In genomic region chr9:103183569-103184191, GRCh38 we compare ENCODE assay signal across 10 cellular contexts.
DNase-seq lines count a peak whose midpoint lies in the region; ATAC-seq, FAIRE-seq and TF ChIP-seq lines count a peak whose summit lies in the region.
"Had no signal": no experiment of that assay in that cellular context is flagged by ENCODE, and none has a peak within 500 bp of the region (broad histone marks: within the 10 kb centered on the region; RNA-seq: fewer than 3 reads in every experiment).

No MANE protein-coding gene starts in this region.

- H3K27me3 ChIP-seq in heart right ventricle (no peaks in the 10 kb centered on the region), small intestine (ENCODE audit: control insufficient read depth in 2 of 2, insufficient read depth in 2 of 2, low read length in 2 of 2) (no peaks in the 10 kb centered on the region)

- DNase-seq in heart right ventricle: no peak
- DNase-seq in Right ventricle myocardium superior: no peak
- peak; percentile 44 for DNase-seq in NCI-H2171 (lab: John Stamatoyannopoulos, UW)
- peak; percentile 1 for DNase-seq in small intestine
- DNase-seq in cerebellar nuclear complex (lab: John Stamatoyannopoulos, UW): no peak
- DNase-seq in activated gamma-delta T cell treated with Interleukin-2 at 50 U/mL for 16 hours: no peak
- DNase-seq: activated CD8-positive, alpha-beta T cell treated with anti-CD3 and anti-CD28 coated beads for 36 hours; stimulated activated naive CD4-positive, alpha-beta T cell treated with Interleukin-2 at 50 U/mL for 16 hours had no signal

- intact Hi-C loops in heart right ventricle (cut with DNase I) (no loop called here), Right ventricle myocardium superior (cut with DNase I) (no loop called here)

- H3K27ac ChIP-seq in heart right ventricle (no peak overlapping the region), small intestine (ENCODE audit: low read depth in 1 of 2, low read length in 1 of 2) (no peak overlapping the region)

- H3K4me3 ChIP-seq in heart right ventricle (no peak overlapping the region), small intestine (ENCODE audit: low read depth in 1 of 2, low read length in 2 of 2) (no peak overlapping the region)

- FAIRE-seq in small intestine (lab: Jason Lieb, UNC): no peak

- TF ChIP-seq CTCF in heart right ventricle (IDR thresholded peaks at IDR 0.05): no peak

- H3K4me1 ChIP-seq in heart right ventricle (peaks cover 0 to 6% (median 0%) of the 10 kb centered on the region in 9 donors), small intestine (ENCODE audit: control insufficient read depth in 2 of 2, insufficient read depth in 1 of 2, low read depth in 1 of 2, low read length in 1 of 2) (no peaks in the 10 kb centered on the region)

- H3K9me3 ChIP-seq in heart right ventricle (no peaks in the 10 kb centered on the region), small intestine (ENCODE audit: control insufficient read depth, low read depth) (no peaks in the 10 kb centered on the region)

- WGBS in heart right ventricle, 2 donors: 53 to 61% methylated on average over 7 of the region's 7 CpGs
- WGBS in small intestine, 3 donors: 59 to 72% (median 72%) methylated on average over 7 of the region's 7 CpGs

- ATAC-seq in heart right ventricle: peak in 5 of 8 donors; percentile 16 to 47 (median 25)
- ATAC-seq in Right ventricle myocardium superior (ENCODE audit: poor library complexity): no peak
- ATAC-seq in SK-N-SH treated with all-trans-retinoic acid at 6 μM for 48 hours: no peak; the same call in 2 of the 3 replicates
- ATAC-seq in HG02938 (IDR thresholded peaks at IDR 0.05; ENCODE audit: unreplicated experiment): no peak
- ATAC-seq: activated CD8-positive, alpha-beta T cell treated with anti-CD3 and anti-CD28 coated beads for 36 hours had no signal

- H3K36me3 ChIP-seq in heart right ventricle: no peaks in the 10 kb centered on the region
- no peaks in the 10 kb centered on the region for H3K36me3 ChIP-seq in small intestine (ENCODE audit: control insufficient read depth in 2 of 2, insufficient read depth in 2 of 2, low read length in 2 of 2)

TF ChIP-seq in SK-N-SH treated with all-trans-retinoic acid at 6 μM for 48 hours, 23 proteins besides CTCF, POLR2A, EP300 and RAD21:
- TF ChIP-seq SNAI2 (CRISPR knock-in tag; IDR thresholded peaks at IDR 0.05) (peak; percentile 83; the same call in 1 of the 2 replicates), ESRRG (CRISPR knock-in tag; IDR thresholded peaks at IDR 0.05) (no peak), BACH2 (CRISPR knock-in tag; IDR thresholded peaks at IDR 0.05; ENCODE audit: borderline replicate concordance) (peak; percentile 67; the same call in 1 of the 2 replicates), ZFP30 (CRISPR knock-in tag; IDR thresholded peaks at IDR 0.05) (no peak), TCF4 (CRISPR knock-in tag; IDR thresholded peaks at IDR 0.05; ENCODE audit: borderline replicate concordance) (peak; percentile 22; the same call in 1 of the 2 replicates), ZNF70 (CRISPR knock-in tag; IDR thresholded peaks at IDR 0.05) (peak; percentile 34; the same call in 1 of the 2 replicates), CREB5 (CRISPR knock-in tag; IDR thresholded peaks at IDR 0.05; ENCODE audit: low read depth) (no peak), TSHZ2 (CRISPR knock-in tag; IDR thresholded peaks at IDR 0.05) (peak; percentile 79), GLIS3 (CRISPR knock-in tag; IDR thresholded peaks at IDR 0.05) (no peak), PPARA (CRISPR knock-in tag; IDR thresholded peaks at IDR 0.05; ENCODE audit: borderline replicate concordance) (peak; percentile 90)

Comparison
In these comparisons a context has a peak if more than half of its experiments do, and no peak if none do; other contexts are left out.
1. ATAC-seq: peak in heart right ventricle (5 of 8); none in Right ventricle myocardium superior (single experiment), SK-N-SH treated with all-trans-retinoic acid at 6 μM for 48 hours (single experiment) and HG02938 (single experiment).
2. DNase-seq: peak in NCI-H2171 (single experiment) and small intestine (single experiment); none in heart right ventricle (0 of 2), Right ventricle myocardium superior (single experiment), cerebellar nuclear complex (0 of 2) and activated gamma-delta T cell treated with Interleukin-2 at 50 U/mL for 16 hours (single experiment).